In genomic region chr11:616320-617220, GRCh38 we compare ENCODE assay signal across 1 cellular context.
A peak's percentile ranks its signal among the peaks of the same experiment; 100 is the strongest.
TF ChIP-seq lines count a peak whose summit lies in the region.

No MANE protein-coding gene starts in this region.

TF ChIP-seq in K562, 482 proteins besides CTCF, POLR2A, EP300 and RAD21:
- peak; percentile 63 for TF ChIP-seq POLR2G (IDR thresholded peaks at IDR 0.05; ENCODE audit: low read depth, low read length)
- no peak for TF ChIP-seq KLF6 (CRISPR knock-in tag; IDR thresholded peaks at IDR 0.05; ENCODE audit: borderline replicate concordance)
